ENCODE assay signal across 16 cellular contexts in the genomic region with DNA sequence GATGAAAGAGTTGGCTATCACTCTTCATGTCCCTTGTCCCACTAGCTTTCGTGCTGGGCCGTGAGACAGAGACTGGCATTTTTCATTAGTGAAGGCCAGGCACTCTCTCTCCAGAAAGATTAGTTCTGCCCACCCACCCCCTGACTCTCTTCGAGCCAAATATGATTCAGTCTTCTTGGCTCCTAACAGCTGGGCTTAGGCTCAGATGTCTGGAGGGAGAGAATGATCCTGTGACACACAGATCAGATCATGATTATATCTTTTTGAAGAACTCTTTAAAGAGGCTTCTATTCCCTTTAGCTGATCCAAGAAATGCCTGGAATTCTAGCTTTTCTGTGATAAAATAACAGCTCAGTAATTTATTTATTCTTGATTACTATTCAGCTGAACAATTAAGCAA.
DNase-seq lines count a peak whose midpoint lies in the region; ATAC-seq and TF ChIP-seq lines count a peak whose summit lies in the region.
"Had no signal": no experiment of that assay in that cellular context is flagged by ENCODE, and none has a peak within 500 bp of the region (broad histone marks: within the 10 kb centered on the region; RNA-seq: fewer than 3 reads in every experiment).

No MANE protein-coding gene starts in this region.

- H3K27me3 Mint-ChIP-seq in nephron (ENCODE audit: low read depth) = peaks cover 4% of the 10 kb centered on the region

- H3K27ac Mint-ChIP-seq in nephron = peak overlapping the region; percentile 45 to 80 (median 65)

- ATAC-seq in activated CD4-positive, CD25-positive, alpha-beta regulatory T cell treated with anti-CD3 and anti-CD28 coated beads, Interleukin-2, amount 50 U/mL, for 24 hours = no peak

- no peak overlapping the region for H3K4me3 Mint-ChIP-seq in nephron

- DNase-seq in COLO829 (ENCODE audit: low spot score) (peak; percentile 58), NCI-H69 (lab: John Stamatoyannopoulos, UW) (peak; percentile 49), epidermal melanocyte (ENCODE audit: insufficient read length, low spot score) (peak; percentile 51), NCI-H187 treated with DMSO at 0.1 percent for 48 hours (lab: John Stamatoyannopoulos, UW) (no peak), NCI-H1694 treated with DMSO at 0.1 percent for 48 hours (lab: John Stamatoyannopoulos, UW) (no peak), NCI-H146 (lab: John Stamatoyannopoulos, UW) (no peak)
- DNase-seq: aorta; DMS53; heart right ventricle; NCI-H2107; NCI-H774; sigmoid colon; stimulated activated CD4-positive, alpha-beta T cell treated with anti-CD3 and anti-CD28 coated beads, Interleukin-2, amount 100 ng/mL, for 48 hours; WERI-Rb-1 had no signal

- no peaks in the 10 kb centered on the region for H3K9me3 Mint-ChIP-seq in nephron

- H3K4me1 Mint-ChIP-seq in nephron = peaks cover 23% of the 10 kb centered on the region

- no peaks in the 10 kb centered on the region for H3K36me3 Mint-ChIP-seq in nephron (ENCODE audit: low read depth)

- TF ChIP-seq CTCF in nephron (IDR thresholded peaks at IDR 0.05; ENCODE audit: unreplicated experiment in 3 of 3) = no peak

Comparison
In these comparisons a context has a peak if more than half of its experiments do, and no peak if none do; other contexts are left out.
1. DNase-seq: peak in COLO829 (single experiment), NCI-H69 (single experiment) and epidermal melanocyte (single experiment); none in NCI-H187 treated with DMSO at 0.1 percent for 48 hours (single experiment), NCI-H1694 treated with DMSO at 0.1 percent for 48 hours (single experiment) and NCI-H146 (single experiment).